Comparison of ENCODE assay signal across 24 cellular contexts in the genomic region with DNA sequence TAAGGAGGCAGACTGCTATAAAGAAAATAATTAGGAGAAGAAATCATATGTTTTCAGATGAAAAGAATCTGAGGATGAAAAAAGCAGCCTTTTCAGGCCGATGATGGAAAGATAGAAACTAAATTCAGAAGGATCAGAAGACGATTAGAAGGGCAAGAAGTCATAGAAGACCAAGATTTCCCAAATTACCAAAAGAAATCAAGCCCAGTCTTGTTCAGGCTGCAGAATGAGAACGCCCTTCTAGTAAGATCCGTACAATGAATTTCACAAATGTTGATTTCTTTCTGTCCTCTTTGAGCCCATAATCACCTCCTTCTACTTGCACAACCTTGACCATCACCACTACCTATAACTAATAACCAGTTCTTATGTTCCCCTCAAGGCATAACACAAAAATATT.
"Had no signal": no experiment of that assay in that cellular context is flagged by ENCODE, and none has a peak within 500 bp of the region (broad histone marks: within the 10 kb centered on the region; RNA-seq: fewer than 3 reads in every experiment).

No MANE protein-coding gene starts in this region.

- H3K4me3 ChIP-seq: esophagus squamous epithelium, ovary, psoas muscle, sigmoid colon, spleen, thoracic aorta, tibial nerve, upper lobe of right lung, uterus had no signal

- H3K4me3 Mint-ChIP-seq: endodermal cell; naive thymus-derived CD8-positive, alpha-beta T cell; nephron progenitor cell; stimulated activated naive B cell treated with anti-CD40 and anti-IgM and Interleukin-4, amounts not matched to agents 10 μg/mL and 1 μg/mL and 100 μg/mL, for 72 hours; stimulated activated naive CD8-positive, alpha-beta T cell treated with anti-CD3 and anti-CD28 coated beads, Interleukin-15, Interleukin-2, amounts not matched to agents 100 ng/mL and 50 ng/mL, for 24 hours had no signal

- H3K4me1 Mint-ChIP-seq: naive thymus-derived CD8-positive, alpha-beta T cell; nephron progenitor cell; stimulated activated naive B cell treated with anti-CD40 and anti-IgM and Interleukin-4, amounts not matched to agents 10 μg/mL and 1 μg/mL and 100 μg/mL, for 72 hours had no signal

- H3K27me3 ChIP-seq: esophagus squamous epithelium, ovary, sigmoid colon, tibial nerve, upper lobe of right lung, uterus had no signal

- ATAC-seq: naive thymus-derived CD8-positive, alpha-beta T cell; psoas muscle; right cardiac atrium; stimulated activated naive B cell treated with anti-CD40 and anti-IgM and Interleukin-4, amounts not matched to agents 10 μg/mL and 1 μg/mL and 100 μg/mL, for 72 hours; upper lobe of right lung had no signal

- H3K4me1 ChIP-seq: sigmoid colon, spleen, upper lobe of right lung, uterus had no signal

- H3K27ac Mint-ChIP-seq: endodermal cell; naive thymus-derived CD8-positive, alpha-beta T cell; nephron progenitor cell; stimulated activated naive B cell treated with anti-CD40 and anti-IgM and Interleukin-4, amounts not matched to agents 10 μg/mL and 1 μg/mL and 100 μg/mL, for 72 hours; stimulated activated naive CD8-positive, alpha-beta T cell treated with anti-CD3 and anti-CD28 coated beads, Interleukin-15, Interleukin-2, amounts not matched to agents 100 ng/mL and 50 ng/mL, for 24 hours had no signal

- DNase-seq: effector CD8-positive, alpha-beta T cell; endodermal cell; erythroblast; esophagus squamous epithelium; kidney; mesendoderm; naive thymus-derived CD8-positive, alpha-beta T cell; nephron progenitor cell; occipital lobe; ovary; posterior cingulate gyrus; psoas muscle; right cardiac atrium; sigmoid colon; spleen; stimulated activated CD4-positive, alpha-beta T cell treated with anti-CD3 and anti-CD28 coated beads, Interleukin-4, amount 100 ng/mL, for 4 hours; stimulated activated naive B cell treated with anti-CD40 and anti-IgM and Interleukin-4, amounts not matched to agents 10 μg/mL and 1 μg/mL and 100 μg/mL, for 72 hours; upper lobe of right lung; uterus had no signal

- H3K27ac ChIP-seq: ovary, psoas muscle, sigmoid colon, spleen, thoracic aorta, tibial nerve, upper lobe of right lung, uterus had no signal

- H3K36me3 Mint-ChIP-seq: naive thymus-derived CD8-positive, alpha-beta T cell; stimulated activated naive B cell treated with anti-CD40 and anti-IgM and Interleukin-4, amounts not matched to agents 10 μg/mL and 1 μg/mL and 100 μg/mL, for 72 hours had no signal

- H3K36me3 ChIP-seq: esophagus squamous epithelium, ovary, sigmoid colon, spleen, thoracic aorta, tibial nerve, upper lobe of right lung, uterus had no signal

- FAIRE-seq: colon, frontal cortex, kidney had no signal

- H3K9me3 Mint-ChIP-seq: endodermal cell; naive thymus-derived CD8-positive, alpha-beta T cell; nephron progenitor cell; stimulated activated naive CD8-positive, alpha-beta T cell treated with anti-CD3 and anti-CD28 coated beads, Interleukin-15, Interleukin-2, amounts not matched to agents 100 ng/mL and 50 ng/mL, for 24 hours had no signal

- H3K9me3 ChIP-seq: esophagus squamous epithelium, ovary, psoas muscle, sigmoid colon, spleen, thoracic aorta, tibial nerve, upper lobe of right lung, uterus had no signal
